8 cellular contexts compared by ENCODE assay signal in the genomic region with DNA sequence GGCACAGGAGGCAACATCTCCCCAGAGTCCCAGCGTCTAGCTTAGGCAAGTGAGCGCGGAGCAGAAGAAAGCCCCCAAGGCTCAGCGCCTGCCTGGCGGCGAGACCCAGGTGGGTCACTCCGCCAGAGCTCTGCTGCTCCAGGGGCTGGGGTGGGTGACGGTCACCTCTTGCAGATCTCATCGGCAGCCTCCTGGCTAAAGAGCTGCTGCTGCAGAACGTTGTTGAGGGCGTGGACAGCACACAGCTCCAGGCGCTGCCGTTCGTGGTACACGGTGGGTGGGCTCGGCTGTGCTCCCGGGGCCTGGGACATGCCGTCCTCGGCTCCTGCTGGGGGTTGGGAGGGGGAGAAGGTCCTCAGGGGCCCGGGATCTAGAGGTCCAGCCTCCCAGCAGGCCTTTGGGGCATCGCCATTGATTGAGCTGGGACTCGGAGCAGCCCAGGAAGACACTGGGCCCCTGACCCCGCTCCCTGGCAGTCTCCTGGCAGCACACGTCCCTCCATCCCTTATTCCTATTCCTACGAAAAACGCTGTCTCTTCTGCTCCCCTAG. TPM values are rescaled to one million over a fixed set of nuclear protein-coding genes. Genes with fewer than 3 reads are reported as not detected.
DNase-seq lines count a peak whose midpoint lies in the region; ATAC-seq, FAIRE-seq and TF ChIP-seq lines count a peak whose summit lies in the region.

No MANE protein-coding gene starts in this region.

- no peak overlapping the region for H3K27ac Mint-ChIP-seq in WTC11

- H3K36me3 ChIP-seq in gastrocnemius medialis: peaks cover 0 to 9% of the 10 kb centered on the region in 2 donors

- no peaks in the 10 kb centered on the region for H3K36me3 Mint-ChIP-seq in WTC11

- H3K9me3 ChIP-seq in gastrocnemius medialis: no peaks in the 10 kb centered on the region

- H3K9me3 Mint-ChIP-seq in WTC11: no peaks in the 10 kb centered on the region

- peaks cover 14% of the 10 kb centered on the region for H3K4me1 Mint-ChIP-seq in WTC11

- H3K27me3 ChIP-seq in gastrocnemius medialis: peaks cover 0 to under 1% (median 0%) of the 10 kb centered on the region in 3 donors

- no peak for TF ChIP-seq CTCF in WTC11 (IDR thresholded peaks at IDR 0.05)
- TF ChIP-seq CTCF in gastrocnemius medialis (IDR thresholded peaks at IDR 0.05 in 4 of 5, conservative IDR thresholded peaks at IDR 0.05 in 1 of 5): no peak
- TF ChIP-seq CTCF in D721Med (IDR thresholded peaks at IDR 0.05; ENCODE audit: insufficient read depth, missing control alignments): no peak

- ATAC-seq in WTC11 (no peak), gastrocnemius medialis (no peak), HG02623 (IDR thresholded peaks at IDR 0.05; ENCODE audit: unreplicated experiment) (no peak), HG02938 (IDR thresholded peaks at IDR 0.05; ENCODE audit: unreplicated experiment) (no peak)

- CTCF ChIA-PET in WTC11 (lab: Charles Lee): interaction anchor here (0.8 to 3.4 kb wide), 8 partner anchors 8 to 219 kb away, joined by 3 to 23 read pairs (median 5); a partner anchor contains a TSS

- H3K27ac ChIP-seq in gastrocnemius medialis: peak overlapping the region; percentile 79 to 89 (median 85)

- no peak for FAIRE-seq in D721Med (lab: Jason Lieb, UNC)

- H3K4me3 Mint-ChIP-seq in WTC11: peak overlapping the region; percentile 82

- peaks cover 37% of the 10 kb centered on the region for H3K27me3 Mint-ChIP-seq in WTC11 (ENCODE audit: low read depth)

- in situ Hi-C loops in gastrocnemius medialis (cut with MboI; ENCODE audit: low sequenced_read_pairs in 4 of 4): no loop called here

- H3K4me3 ChIP-seq in GM08714 (ENCODE audit: low read length): peak overlapping the region; percentile 66; the same call in 1 of the 2 replicates
- peak overlapping the region; percentile 87 to 92 (median 88) for H3K4me3 ChIP-seq in gastrocnemius medialis

- intact Hi-C loops in cardiac septum (cut with DNase I): loop anchor here (2.0 kb wide), 1 partner anchor 33 kb away; a partner anchor contains a TSS
- intact Hi-C loops in gastrocnemius medialis (cut with DNase I; ENCODE audit: low total_unique reads): loop anchor here (2.0 to 10.0 kb wide), 3 partner anchors 133 to 857 kb away; a partner anchor contains a TSS

- no peak for TF ChIP-seq POLR2A in gastrocnemius medialis (IDR thresholded peaks at IDR 0.05)

- H3K4me1 ChIP-seq in gastrocnemius medialis: peaks cover 7 to 13% of the 10 kb centered on the region in 2 donors

- POLR2A ChIA-PET in WTC11 (lab: Charles Lee): interaction anchor here (0.8 kb wide), 1 partner anchor 211 kb away, joined by 3 read pairs; no protein-coding TSS in a partner anchor

- no peak for DNase-seq in WTC11 (ENCODE audit: low spot score)
- peak; percentile 69 for DNase-seq in cardiac septum (ENCODE audit: low spot score)
- no peak for DNase-seq in gastrocnemius medialis
- DNase-seq in D721Med (ENCODE audit: insufficient read length, low spot score): no peak
- DNase-seq in NCI-H2107 treated with DMSO at 0.1 percent for 48 hours (lab: John Stamatoyannopoulos, UW; ENCODE audit: unreplicated experiment): no peak

TF ChIP-seq in WTC11, 78 proteins besides CTCF, POLR2A, EP300 and RAD21:
- no peak for TF ChIP-seq CREB1 (CRISPR knock-in tag; IDR thresholded peaks at IDR 0.05)
- TF ChIP-seq RELA (CRISPR knock-in tag; IDR thresholded peaks at IDR 0.05; ENCODE audit: borderline replicate concordance): no peak
- TF ChIP-seq NFYB (CRISPR knock-in tag; conservative IDR thresholded peaks at IDR 0.05; ENCODE audit: low read depth): no peak

RNA-seq across cellular contexts. Expression of a gene that starts 0.8 kb away (rescaled TPM):
- total RNA-seq in WTC11 (2021) (4.0 to 4.3 TPM (median 4.0 TPM) in 3 replicates), cardiac septum (36.1 TPM), gastrocnemius medialis (10 to 100 TPM; 22.1 to 36.9 (median 27.8) TPM)

RNA-seq across cellular contexts. Expression of a gene that starts 3.5 kb away (rescaled TPM):
- total RNA-seq in WTC11 (2021) (not detected in 3 replicates), cardiac septum (not detected), gastrocnemius medialis (not detected)

RNA-seq across cellular contexts. Expression of a gene that starts 33.5 kb away (rescaled TPM):
- total RNA-seq in WTC11 (2021) (8.2 to 17.1 TPM (median 15.3 TPM) in 3 replicates), cardiac septum (1.1 TPM), gastrocnemius medialis (10 to 100 TPM in 1 of 4 donors, 1 to 10 TPM in 2, not detected in 1; 1.2 to 11.0 (median 1.9) TPM)

RNA-seq across cellular contexts. Expression of a gene that starts 33.9 kb away (rescaled TPM):
- total RNA-seq in WTC11 (2021) (114 to 120 TPM (median 114 TPM) in 3 replicates), cardiac septum (106 TPM), gastrocnemius medialis (10 to 100 TPM; 29.2 to 67.4 (median 45.4) TPM)

RNA-seq across cellular contexts. Expression of a gene that starts 58.0 kb away (rescaled TPM):
- total RNA-seq in WTC11 (2021) (10.0 to 11.0 TPM (median 10.9 TPM) in 3 replicates), cardiac septum (0.81 TPM), gastrocnemius medialis (under 1 TPM in 3 of 4 donors, not detected in 1; 0.33 to 0.81 (median 0.34) TPM)
